Comparison of ENCODE assay signal across 9 cellular contexts in the genomic region with DNA sequence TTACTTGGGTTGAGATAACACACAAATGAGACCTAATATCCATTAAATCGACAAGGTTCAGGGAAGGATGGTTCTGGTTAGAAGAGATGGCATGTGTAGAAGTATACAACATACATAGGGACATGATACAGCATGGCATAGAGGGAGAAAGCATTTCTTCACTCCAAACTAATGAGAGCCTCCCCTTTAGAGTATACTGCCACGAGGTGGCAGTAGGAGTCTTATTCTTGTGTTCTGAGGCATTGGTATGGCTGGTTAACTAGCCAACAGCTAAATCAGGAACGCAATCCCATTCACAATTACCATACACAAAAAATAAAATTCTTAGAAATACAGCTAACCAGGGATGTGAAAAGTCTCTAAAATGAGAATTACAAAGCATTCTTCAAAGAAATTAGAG. TPM values are rescaled to one million over a fixed set of nuclear protein-coding genes. Genes with fewer than 3 reads are reported as not detected.
DNase-seq lines count a peak whose midpoint lies in the region; ATAC-seq and TF ChIP-seq lines count a peak whose summit lies in the region.
"Had no signal": no experiment of that assay in that cellular context is flagged by ENCODE, and none has a peak within 500 bp of the region (broad histone marks: within the 10 kb centered on the region; RNA-seq: fewer than 3 reads in every experiment).

No MANE protein-coding gene starts in this region.

- DNase-seq in CD1c-positive myeloid dendritic cell (ENCODE audit: extremely low spot score): peak; percentile 51
- peak; percentile 25 for DNase-seq in GM13977 (ENCODE audit: low spot score)
- DNase-seq in NCI-H2227 treated with DMSO at 0.1 percent for 48 hours (lab: John Stamatoyannopoulos, UW): peak; percentile 7
- peak; percentile 14 for DNase-seq in iPS-NIHi11 (ENCODE audit: low spot score)
- DNase-seq in stimulated activated naive B cell treated with anti-CD40 and anti-IgM and Interleukin-4, amounts not matched to agents 10 μg/mL and 1 μg/mL and 100 μg/mL, for 72 hours: no peak

- H3K27ac Mint-ChIP-seq in activated T-helper 17 cell treated with anti-CD3 and anti-CD28 coated beads, Interleukin-2, amount 50 U/mL, for 72 hours: no peak overlapping the region
- no peak overlapping the region for H3K27ac Mint-ChIP-seq in stimulated activated naive B cell treated with anti-CD40 and anti-IgM and Interleukin-4, amounts not matched to agents 10 μg/mL and 1 μg/mL and 100 μg/mL, for 72 hours
- H3K27ac Mint-ChIP-seq: nephron had no signal

- no peaks in the 10 kb centered on the region for H3K36me3 Mint-ChIP-seq in activated T-helper 17 cell treated with anti-CD3 and anti-CD28 coated beads, Interleukin-2, amount 50 U/mL, for 72 hours (ENCODE audit: low read depth)
- no peaks in the 10 kb centered on the region for H3K36me3 Mint-ChIP-seq in stimulated activated naive B cell treated with anti-CD40 and anti-IgM and Interleukin-4, amounts not matched to agents 10 μg/mL and 1 μg/mL and 100 μg/mL, for 72 hours

- no peaks in the 10 kb centered on the region for H3K9me3 Mint-ChIP-seq in activated T-helper 17 cell treated with anti-CD3 and anti-CD28 coated beads, Interleukin-2, amount 50 U/mL, for 72 hours
- H3K9me3 Mint-ChIP-seq in stimulated activated naive B cell treated with anti-CD40 and anti-IgM and Interleukin-4, amounts not matched to agents 10 μg/mL and 1 μg/mL and 100 μg/mL, for 72 hours: peaks cover 2 to 13% of the 10 kb centered on the region in 2 donors

- H3K27me3 Mint-ChIP-seq in activated T-helper 17 cell treated with anti-CD3 and anti-CD28 coated beads, Interleukin-2, amount 50 U/mL, for 72 hours: peaks cover 4% of the 10 kb centered on the region
- H3K27me3 Mint-ChIP-seq in stimulated activated naive B cell treated with anti-CD40 and anti-IgM and Interleukin-4, amounts not matched to agents 10 μg/mL and 1 μg/mL and 100 μg/mL, for 72 hours: peaks cover 30 to 34% of the 10 kb centered on the region in 2 donors

- H3K4me3 Mint-ChIP-seq in activated T-helper 17 cell treated with anti-CD3 and anti-CD28 coated beads, Interleukin-2, amount 50 U/mL, for 72 hours: no peak overlapping the region
- H3K4me3 Mint-ChIP-seq in stimulated activated naive B cell treated with anti-CD40 and anti-IgM and Interleukin-4, amounts not matched to agents 10 μg/mL and 1 μg/mL and 100 μg/mL, for 72 hours: no peak overlapping the region
- H3K4me3 Mint-ChIP-seq: nephron had no signal

- ATAC-seq in activated T-helper 17 cell treated with anti-CD3 and anti-CD28 coated beads, Interleukin-2, amount 50 U/mL, for 72 hours (replicated peaks): peak; percentile 53
- ATAC-seq in stimulated activated naive B cell treated with anti-CD40 and anti-IgM and Interleukin-4, amounts not matched to agents 10 μg/mL and 1 μg/mL and 100 μg/mL, for 72 hours (replicated peaks): peak; percentile 63 to 64
- ATAC-seq in HG02610 (IDR thresholded peaks at IDR 0.05; ENCODE audit: unreplicated experiment) (no peak), HG03280 (IDR thresholded peaks at IDR 0.05; ENCODE audit: unreplicated experiment) (no peak)

- in situ Hi-C loops in GM13977 (cut with MboI; ENCODE audit: low pct_unique_long_range_greater_than_20kb, low sequenced_read_pairs, unreplicated experiment): no loop called here

- no peaks in the 10 kb centered on the region for H3K4me1 Mint-ChIP-seq in activated T-helper 17 cell treated with anti-CD3 and anti-CD28 coated beads, Interleukin-2, amount 50 U/mL, for 72 hours
- no peaks in the 10 kb centered on the region for H3K4me1 Mint-ChIP-seq in stimulated activated naive B cell treated with anti-CD40 and anti-IgM and Interleukin-4, amounts not matched to agents 10 μg/mL and 1 μg/mL and 100 μg/mL, for 72 hours
- H3K4me1 Mint-ChIP-seq: nephron had no signal

- TF ChIP-seq CTCF in GM13977 (IDR thresholded peaks at IDR 0.05; ENCODE audit: extremely low read depth, insufficient read depth, missing control alignments): peak; percentile 55

RNA-seq across cellular contexts. Expression of a gene that starts 29.1 kb away (rescaled TPM):
- 1 to 10 TPM; 2.3 to 7.0 TPM for total RNA-seq in activated T-helper 17 cell treated with anti-CD3 and anti-CD28 coated beads, Interleukin-2, amount 50 U/mL, for 72 hours

Comparison
In these comparisons a context has a peak if more than half of its experiments do, and no peak if none do; other contexts are left out.
1. ATAC-seq: peak in activated T-helper 17 cell treated with anti-CD3 and anti-CD28 coated beads, Interleukin-2, amount 50 U/mL, for 72 hours (single experiment) and stimulated activated naive B cell treated with anti-CD40 and anti-IgM and Interleukin-4, amounts not matched to agents 10 μg/mL and 1 μg/mL and 100 μg/mL, for 72 hours (2 of 2); none in HG02610 (single experiment) and HG03280 (single experiment).